ENCODE assay signal across 18 cellular contexts in genomic region chr5:118531276-118531675, GRCh38.
"Had no signal": no experiment of that assay in that cellular context is flagged by ENCODE, and none has a peak within 500 bp of the region (broad histone marks: within the 10 kb centered on the region; RNA-seq: fewer than 3 reads in every experiment).

No MANE protein-coding gene starts in this region.

- H3K27ac ChIP-seq: coronary artery, dorsolateral prefrontal cortex, hepatocyte, right atrium auricular region, suprapubic skin, thyroid gland, upper lobe of left lung, uterus had no signal

- H3K9me3 ChIP-seq: mucosa of descending colon, right atrium auricular region, suprapubic skin, thyroid gland, upper lobe of left lung, uterus had no signal

- H3K4me1 ChIP-seq: suprapubic skin, upper lobe of left lung, uterus had no signal

- H3K27me3 ChIP-seq: hepatocyte, right atrium auricular region, suprapubic skin, thyroid gland, upper lobe of left lung, uterus had no signal

- H2AFZ ChIP-seq: hepatocyte had no signal

- FAIRE-seq: small intestine had no signal

- H3K4me3 ChIP-seq: coronary artery, dorsolateral prefrontal cortex, hepatocyte, mucosa of descending colon, right atrium auricular region, suprapubic skin, thyroid gland, upper lobe of left lung, uterus had no signal

- H3K27ac Mint-ChIP-seq: naive thymus-derived CD8-positive, alpha-beta T cell had no signal

- H3K4me1 Mint-ChIP-seq: naive thymus-derived CD8-positive, alpha-beta T cell had no signal

- DNase-seq: dorsolateral prefrontal cortex; effector CD8-positive, alpha-beta T cell; foreskin melanocyte; head of caudate nucleus; kidney glomerular epithelial cell; mucosa of descending colon; naive thymus-derived CD8-positive, alpha-beta T cell; posterior cingulate gyrus; small intestine; stimulated activated CD4-positive, alpha-beta T cell treated with anti-CD3 and anti-CD28 coated beads, Interleukin-12 subunit alpha, Interleukin-12 subunit beta, amount 100 ng/mL, for 4 hours; stimulated activated naive CD4-positive, alpha-beta T cell; thyroid gland; upper lobe of left lung; uterus had no signal

- H3K36me3 Mint-ChIP-seq: naive thymus-derived CD8-positive, alpha-beta T cell had no signal

- H3K4me3 Mint-ChIP-seq: naive thymus-derived CD8-positive, alpha-beta T cell had no signal

- ATAC-seq: mucosa of descending colon; naive thymus-derived CD8-positive, alpha-beta T cell had no signal

- H3K36me3 ChIP-seq: right atrium auricular region, suprapubic skin, thyroid gland, upper lobe of left lung, uterus had no signal

- H3K79me2 ChIP-seq: hepatocyte had no signal

- H3K4me2 ChIP-seq: hepatocyte had no signal
